In genomic region chr12:79935021-79935623, GRCh38 we compare ENCODE assay signal across 1 cellular context.
TF ChIP-seq lines count a peak whose summit lies in the region.

Gene PPP1R12A (minus strand): TSS chr12:79935097. CDS start chr12:79934931, 166 bp downstream.

TF ChIP-seq in HepG2, 621 proteins besides CTCF, POLR2A, EP300 and RAD21 (continued from another document and continues in another):
- no peak; the same call in 1 of the 2 replicates for TF ChIP-seq ZNF503 (CRISPR knock-in tag; IDR thresholded peaks at IDR 0.05)
- TF ChIP-seq ZNF30 (CRISPR knock-in tag; IDR thresholded peaks at IDR 0.05): no peak
- TF ChIP-seq ZNF264 (CRISPR knock-in tag; IDR thresholded peaks at IDR 0.05): peak; percentile 65; the same call in 1 of the 2 replicates
- no peak for TF ChIP-seq THAP8 (CRISPR knock-in tag; IDR thresholded peaks at IDR 0.05; ENCODE audit: borderline replicate concordance)
- TF ChIP-seq CENPBD1 (CRISPR knock-in tag; IDR thresholded peaks at IDR 0.05; ENCODE audit: borderline replicate concordance, low read depth): no peak
- TF ChIP-seq PCBP1 (IDR thresholded peaks at IDR 0.05; ENCODE audit: borderline replicate concordance, low read depth, low read length): 0 out of 2 replicates have a peak, but pooled peaks have one; percentile 60
- peak in 1 of 2 experiments; percentile 54; a peak in 1 of 4 replicates for TF ChIP-seq ATF4 (CRISPR knock-in tag; IDR thresholded peaks at IDR 0.05)
- TF ChIP-seq HOXA7 (CRISPR knock-in tag; IDR thresholded peaks at IDR 0.05): no peak
- TF ChIP-seq ZMAT3 (CRISPR knock-in tag; conservative IDR thresholded peaks at IDR 0.05): peak; percentile 89
- TF ChIP-seq ZNF256 (CRISPR knock-in tag; conservative IDR thresholded peaks at IDR 0.05): no peak; the same call in 1 of the 2 replicates
- TF ChIP-seq ZMYM4 (CRISPR knock-in tag; IDR thresholded peaks at IDR 0.05): peak; percentile 98
- peak; percentile 88 for TF ChIP-seq ERF (CRISPR knock-in tag; IDR thresholded peaks at IDR 0.05)
- TF ChIP-seq HNRNPLL (IDR thresholded peaks at IDR 0.05; ENCODE audit: low read depth, low read length, poor library complexity, severe bottlenecking): peak; percentile 95
- peak; percentile 34; the same call in 1 of the 2 replicates for TF ChIP-seq SNAPC4 (CRISPR knock-in tag; IDR thresholded peaks at IDR 0.05)
- TF ChIP-seq IRF9 (CRISPR knock-in tag; IDR thresholded peaks at IDR 0.05; ENCODE audit: borderline replicate concordance): no peak
- no peak for TF ChIP-seq GTF3A (CRISPR knock-in tag; conservative IDR thresholded peaks at IDR 0.05)
- no peak for TF ChIP-seq AGO1 (IDR thresholded peaks at IDR 0.05; ENCODE audit: low read depth, low read length, poor library complexity, severe bottlenecking)
- TF ChIP-seq ZNF280B (CRISPR knock-in tag; IDR thresholded peaks at IDR 0.05; ENCODE audit: borderline replicate concordance): no peak
- no peak for TF ChIP-seq ZNF460 (CRISPR knock-in tag; IDR thresholded peaks at IDR 0.05; ENCODE audit: borderline replicate concordance)
- no peak for TF ChIP-seq GLMP (CRISPR knock-in tag; IDR thresholded peaks at IDR 0.05; ENCODE audit: borderline replicate concordance)
- TF ChIP-seq ZBTB7A (CRISPR knock-in tag; IDR thresholded peaks at IDR 0.05): no peak
- TF ChIP-seq ZBTB46 (CRISPR knock-in tag; IDR thresholded peaks at IDR 0.05; ENCODE audit: borderline replicate concordance): no peak
- TF ChIP-seq ZBTB49 (CRISPR knock-in tag; IDR thresholded peaks at IDR 0.05; ENCODE audit: borderline replicate concordance): no peak
- TF ChIP-seq ZNF576 (CRISPR knock-in tag; IDR thresholded peaks at IDR 0.05): no peak
- TF ChIP-seq TAF1 (CRISPR knock-in tag; IDR thresholded peaks at IDR 0.05): peak; percentile 83
- no peak for TF ChIP-seq ZFAT (CRISPR knock-in tag; conservative IDR thresholded peaks at IDR 0.05)
- TF ChIP-seq HMG20B (CRISPR knock-in tag; conservative IDR thresholded peaks at IDR 0.05): no peak; the same call in 1 of the 2 replicates
- TF ChIP-seq POLR2AphosphoS5 (IDR thresholded peaks at IDR 0.05; ENCODE audit: low read depth, low read length): peak; percentile 90
- TF ChIP-seq ZNF781 (CRISPR knock-in tag; IDR thresholded peaks at IDR 0.05; ENCODE audit: borderline replicate concordance, not compliant biosample characterization): no peak
- TF ChIP-seq ZNF329 (CRISPR knock-in tag; IDR thresholded peaks at IDR 0.05; ENCODE audit: low read depth): no peak
- no peak for TF ChIP-seq HHEX (CRISPR knock-in tag; IDR thresholded peaks at IDR 0.05)
- peak; percentile 36; the same call in 1 of the 2 replicates for TF ChIP-seq KMT2A (CRISPR knock-in tag; IDR thresholded peaks at IDR 0.05)
- no peak for TF ChIP-seq NFE2L1 (CRISPR knock-in tag; IDR thresholded peaks at IDR 0.05; ENCODE audit: borderline replicate concordance)
- TF ChIP-seq NAIF1 (CRISPR knock-in tag; IDR thresholded peaks at IDR 0.05; ENCODE audit: borderline replicate concordance): peak; percentile 56; the same call in 1 of the 2 replicates
- TF ChIP-seq ZNF773 (CRISPR knock-in tag; IDR thresholded peaks at IDR 0.05; ENCODE audit: borderline replicate concordance): peak; percentile 79; the same call in 1 of the 2 replicates
- TF ChIP-seq MED13 (CRISPR knock-in tag; IDR thresholded peaks at IDR 0.05): 0 out of 2 replicates have a peak, but pooled peaks have one; percentile 38
- TF ChIP-seq NFE2 (CRISPR knock-in tag; IDR thresholded peaks at IDR 0.05): no peak
- no peak for TF ChIP-seq ZNF75D (CRISPR knock-in tag; IDR thresholded peaks at IDR 0.05; ENCODE audit: borderline replicate concordance)
- no peak; the same call in 1 of the 2 replicates for TF ChIP-seq ZNF205 (CRISPR knock-in tag; IDR thresholded peaks at IDR 0.05)
- no peak for TF ChIP-seq ZNF160 (CRISPR knock-in tag; IDR thresholded peaks at IDR 0.05)
